18 cellular contexts compared by ENCODE assay signal in genomic region chr4:172169871-172170270, GRCh38.
A peak's percentile ranks its signal among the peaks of the same experiment; 100 is the strongest.
DNase-seq lines count a peak whose midpoint lies in the region; ATAC-seq and TF ChIP-seq lines count a peak whose summit lies in the region.
"Had no signal": no experiment of that assay in that cellular context is flagged by ENCODE, and none has a peak within 500 bp of the region (broad histone marks: within the 10 kb centered on the region; RNA-seq: fewer than 3 reads in every experiment).

No MANE protein-coding gene starts in this region.

- no peaks in the 10 kb centered on the region for H3F3A ChIP-seq in smooth muscle cell (ENCODE audit: low read depth)

- H3K9me3 Mint-ChIP-seq in WTC11: peaks cover 6% of the 10 kb centered on the region

- no peak for TF ChIP-seq CTCF in WTC11 (IDR thresholded peaks at IDR 0.05)
- no peak for TF ChIP-seq CTCF in smooth muscle cell (IDR thresholded peaks at IDR 0.05; ENCODE audit: borderline replicate concordance, insufficient read depth, poor library complexity, severe bottlenecking)

- H3K27me3 Mint-ChIP-seq in WTC11 (ENCODE audit: low read depth): no peaks in the 10 kb centered on the region
- H3K27me3 Mint-ChIP-seq: CD4-positive, alpha-beta memory T cell had no signal

- H3K4me1 ChIP-seq in mesendoderm (ENCODE audit: control insufficient read depth, low read depth, low read length) (no peaks in the 10 kb centered on the region), smooth muscle cell (ENCODE audit: low read depth) (no peaks in the 10 kb centered on the region)
- H3K4me1 ChIP-seq: A549, BLaER1, HAP-1 had no signal

- no peak overlapping the region for H3K18ac ChIP-seq in mesendoderm (ENCODE audit: low read length)

- H3K9me3 ChIP-seq in smooth muscle cell (replicated peaks; ENCODE audit: low read depth): no peaks in the 10 kb centered on the region
- H3K9me3 ChIP-seq: A549, BLaER1, HAP-1 had no signal

- no peak overlapping the region for H2AFZ ChIP-seq in smooth muscle cell (ENCODE audit: low read depth)

- no peak overlapping the region for H4K5ac ChIP-seq in mesendoderm (ENCODE audit: low read length)

- no peaks in the 10 kb centered on the region for H3K79me1 ChIP-seq in mesendoderm (ENCODE audit: low read length)

- no peaks in the 10 kb centered on the region for H4K20me1 ChIP-seq in smooth muscle cell (ENCODE audit: low read depth)
- H4K20me1 ChIP-seq: BLaER1 had no signal

- no peak overlapping the region for H2BK5ac ChIP-seq in mesendoderm (ENCODE audit: low read length)

- peak; percentile 60 for ATAC-seq in WTC11
- ATAC-seq: A549, Right ventricle myocardium inferior had no signal

- DNase-seq in ELR (ENCODE audit: low read depth) (peak; percentile 3), WTC11 (ENCODE audit: low spot score) (no peak), fibroblast of peridontal ligament (ENCODE audit: extremely low read depth) (peak; percentile 21), mesendoderm (peak; percentile 74), smooth muscle cell (lab: John Stamatoyannopoulos, UW; ENCODE audit: unreplicated experiment) (no peak), HuH-7 (ENCODE audit: low spot score) (no peak)
- DNase-seq in activated CD8-positive, alpha-beta memory T cell treated with anti-CD3 and anti-CD28 coated beads for 24 hours: no peak
- DNase-seq: CD4-positive, alpha-beta memory T cell; KG1; NCI-H1105 treated with DMSO at 0.1 percent for 48 hours; NCI-H1694 treated with DMSO at 0.1 percent for 48 hours; NCI-H510A; NCI-H748 treated with DMSO at 0.1 percent for 48 hours; NK-92 treated with Interleukin-12 subunit alpha and Interleukin-12 subunit beta, amount 100 ng/mL, for 24 hours had no signal

- H3K36me3 ChIP-seq in mesendoderm (ENCODE audit: control insufficient read depth, insufficient read depth, low read length) (no peaks in the 10 kb centered on the region), smooth muscle cell (ENCODE audit: low read depth) (no peaks in the 10 kb centered on the region)
- H3K36me3 ChIP-seq: BLaER1, HAP-1 had no signal

- peaks cover 28% of the 10 kb centered on the region for H3K4me1 Mint-ChIP-seq in WTC11
- H3K4me1 Mint-ChIP-seq: CD4-positive, alpha-beta memory T cell had no signal

- WGBS in mesendoderm (ENCODE audit: extremely low coverage, insufficient coverage, low lambda C conversion rate): no CpG with 5 or more reads among the region's 1 CpG
- WGBS in smooth muscle cell (ENCODE audit: low lambda C conversion rate): 83% methylated on average over 1 of the region's 1 CpG

- H3K9ac ChIP-seq in mesendoderm (ENCODE audit: low read length) (no peak overlapping the region), smooth muscle cell (ENCODE audit: low read depth) (no peak overlapping the region)
- H3K9ac ChIP-seq: BLaER1 had no signal

- POLR2A ChIA-PET in WTC11 (lab: Charles Lee): no interaction called here

- no peak overlapping the region for H2BK15ac ChIP-seq in mesendoderm (replicated peaks; ENCODE audit: low read depth)

- H3K27ac Mint-ChIP-seq in WTC11: peak overlapping the region; percentile 61
- H3K27ac Mint-ChIP-seq: CD4-positive, alpha-beta memory T cell had no signal

- H2BK120ac ChIP-seq in mesendoderm (ENCODE audit: low read depth, low read length): no peak overlapping the region

- H3K27me3 ChIP-seq in mesendoderm (ENCODE audit: insufficient read depth, low read length, poor library complexity): no peaks in the 10 kb centered on the region
- H3K27me3 ChIP-seq in smooth muscle cell (ENCODE audit: low read depth): no peaks in the 10 kb centered on the region
- H3K27me3 ChIP-seq: BLaER1 had no signal

- H3K4me3 ChIP-seq in mesendoderm (ENCODE audit: low read length) (no peak overlapping the region), smooth muscle cell (no peak overlapping the region)
- H3K4me3 ChIP-seq: A549, BLaER1, HAP-1 had no signal

- H3K36me3 Mint-ChIP-seq in WTC11: no peaks in the 10 kb centered on the region
- H3K36me3 Mint-ChIP-seq: CD4-positive, alpha-beta memory T cell had no signal

- H2AK5ac ChIP-seq in mesendoderm (ENCODE audit: low read length): no peak overlapping the region

- no peak overlapping the region for H3K4me3 Mint-ChIP-seq in WTC11
- H3K4me3 Mint-ChIP-seq: CD4-positive, alpha-beta memory T cell had no signal

- no peaks in the 10 kb centered on the region for H3K79me2 ChIP-seq in mesendoderm (ENCODE audit: control insufficient read depth, insufficient read depth, low read length)
- H3K79me2 ChIP-seq in smooth muscle cell (ENCODE audit: low read depth): no peaks in the 10 kb centered on the region

- CTCF ChIA-PET in WTC11 (lab: Charles Lee): no interaction called here

- peak overlapping the region; percentile 16 for H3K4ac ChIP-seq in mesendoderm (ENCODE audit: low read depth, low read length)

- no peak overlapping the region for H3K56ac ChIP-seq in mesendoderm (ENCODE audit: low read length)

- H3K23ac ChIP-seq in mesendoderm (ENCODE audit: low read length): no peak overlapping the region

- no peak overlapping the region for H3K4me2 ChIP-seq in mesendoderm (ENCODE audit: low read length)
- H3K4me2 ChIP-seq in smooth muscle cell: no peak overlapping the region
- H3K4me2 ChIP-seq: A549, BLaER1 had no signal

- no peak overlapping the region for H4K8ac ChIP-seq in mesendoderm (ENCODE audit: low read depth, low read length)

- H3K27ac ChIP-seq in mesendoderm (ENCODE audit: low read depth, low read length): no peak overlapping the region
- no peak overlapping the region for H3K27ac ChIP-seq in smooth muscle cell (ENCODE audit: low read depth)
- H3K27ac ChIP-seq: A549, BLaER1 had no signal

TF ChIP-seq in WTC11, 78 proteins besides CTCF, POLR2A, EP300 and RAD21 (continues in another document):
- TF ChIP-seq ZNF512 (CRISPR knock-in tag; IDR thresholded peaks at IDR 0.05; ENCODE audit: borderline replicate concordance) (no peak), ZSCAN18 (CRISPR knock-in tag; IDR thresholded peaks at IDR 0.05) (no peak), SMAD3 (CRISPR knock-in tag; IDR thresholded peaks at IDR 0.05; ENCODE audit: borderline replicate concordance) (no peak), MLX (CRISPR knock-in tag; IDR thresholded peaks at IDR 0.05) (no peak), ZMAT4 (CRISPR knock-in tag; IDR thresholded peaks at IDR 0.05) (no peak), TP53 (CRISPR knock-in tag; IDR thresholded peaks at IDR 0.05) (no peak), CREM (CRISPR knock-in tag; IDR thresholded peaks at IDR 0.05) (no peak)

Comparison
In these comparisons a context has a peak if more than half of its experiments do, and no peak if none do; other contexts are left out.
1. DNase-seq: peak in ELR (single experiment), fibroblast of peridontal ligament (single experiment) and mesendoderm (single experiment); none in WTC11 (single experiment), smooth muscle cell (single experiment), activated CD8-positive, alpha-beta memory T cell treated with anti-CD3 and anti-CD28 coated beads for 24 hours (single experiment) and HuH-7 (single experiment).